ENCODE assay signal across 26 cellular contexts in the genomic region with DNA sequence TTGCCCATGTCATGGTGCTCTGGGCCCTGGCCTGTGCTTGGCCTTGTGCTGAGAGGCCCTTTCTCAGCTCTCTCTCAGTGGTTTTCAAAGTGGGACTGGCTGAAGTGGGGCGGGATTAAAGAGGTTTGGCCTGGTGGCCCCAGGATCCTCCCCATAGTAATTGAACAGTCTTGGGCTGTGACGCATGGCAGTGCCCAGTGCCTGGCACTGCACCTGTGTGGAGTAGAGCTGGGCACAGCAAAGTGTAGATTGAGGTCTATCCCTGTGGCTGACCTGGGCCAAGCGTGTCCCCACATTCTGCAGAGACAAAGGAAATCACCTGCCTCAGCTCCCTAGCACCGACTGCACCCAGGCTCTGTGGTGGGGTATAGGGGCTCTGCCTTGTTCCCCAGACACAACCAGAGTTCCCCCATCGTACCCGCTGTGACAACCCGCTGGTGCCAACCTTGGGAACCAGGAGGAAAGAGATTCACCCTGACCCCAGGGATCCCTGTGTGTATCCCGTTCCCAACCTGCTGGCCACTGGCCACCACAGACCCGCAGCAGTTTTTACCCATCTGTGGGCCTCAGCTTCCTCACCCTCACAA. TPM values are rescaled to one million over a fixed set of nuclear protein-coding genes. Genes with fewer than 3 reads are reported as not detected.
"Had no signal": no experiment of that assay in that cellular context is flagged by ENCODE, and none has a peak within 500 bp of the region (broad histone marks: within the 10 kb centered on the region; RNA-seq: fewer than 3 reads in every experiment).

No MANE protein-coding gene starts in this region.

- H3K27ac Mint-ChIP-seq: activated CD8-positive, alpha-beta memory T cell treated with anti-CD3 and anti-CD28 coated beads, Interleukin-2, amount 10 ng/mL, durations not matched to agents 7 days and 5 days; activated CD8-positive, alpha-beta T cell treated with anti-CD3 and anti-CD28 coated beads, Interleukin-2, amount 10 ng/mL, durations not matched to agents 7 days and 5 days; activated naive CD4-positive, alpha-beta T cell treated with anti-CD3 and anti-CD28 coated beads, Interleukin-2, amount 50 U/mL, for 72 hours; activated T-helper 2 cell treated with anti-CD3 and anti-CD28 coated beads, Interferon-gamma antibody, Interleukin-2, Interleukin-4, amounts not matched to agents 10 μg/mL and 5 μg/mL and 100 μg/mL, durations not matched to agents 14 hours and 24 hours and 36 hours; immature natural killer cell; naive thymus-derived CD8-positive, alpha-beta T cell; progenitor cell of endocrine pancreas; stimulated activated memory B cell treated with anti-CD40 and anti-IgM and Interleukin-4, amounts not matched to agents 10 μg/mL and 1 μg/mL and 100 μg/mL, for 72 hours; type B pancreatic cell had no signal

- H3K4me1 Mint-ChIP-seq: stimulated activated memory B cell treated with anti-CD40 and anti-IgM and Interleukin-4, amounts not matched to agents 10 μg/mL and 1 μg/mL and 100 μg/mL, for 72 hours had no signal

- H3K36me3 Mint-ChIP-seq: activated CD8-positive, alpha-beta memory T cell treated with anti-CD3 and anti-CD28 coated beads, Interleukin-2, amount 10 ng/mL, durations not matched to agents 7 days and 5 days; activated naive CD4-positive, alpha-beta T cell treated with anti-CD3 and anti-CD28 coated beads, Interleukin-2, amount 50 U/mL, for 72 hours; immature natural killer cell; naive thymus-derived CD8-positive, alpha-beta T cell; stimulated activated memory B cell treated with anti-CD40 and anti-IgM and Interleukin-4, amounts not matched to agents 10 μg/mL and 1 μg/mL and 100 μg/mL, for 72 hours; type B pancreatic cell had no signal

- H3K27me3 Mint-ChIP-seq: type B pancreatic cell had no signal

- H3K27me3 ChIP-seq: colonic mucosa, gastrocnemius medialis, hepatocyte, right lobe of liver, uterus had no signal

- H3K9me3 Mint-ChIP-seq: type B pancreatic cell had no signal

- H3K4me3 ChIP-seq: colonic mucosa, gastrocnemius medialis, hepatocyte, left lung, lower lobe of right lung, right lobe of liver, skin epidermis, uterus had no signal

- H3K4me2 ChIP-seq: hepatocyte had no signal

- H3K4me3 Mint-ChIP-seq: activated CD8-positive, alpha-beta memory T cell treated with anti-CD3 and anti-CD28 coated beads, Interleukin-2, amount 10 ng/mL, durations not matched to agents 7 days and 5 days; activated CD8-positive, alpha-beta T cell treated with anti-CD3 and anti-CD28 coated beads, Interleukin-2, amount 10 ng/mL, durations not matched to agents 7 days and 5 days; immature natural killer cell; naive thymus-derived CD8-positive, alpha-beta T cell; stimulated activated memory B cell treated with anti-CD40 and anti-IgM and Interleukin-4, amounts not matched to agents 10 μg/mL and 1 μg/mL and 100 μg/mL, for 72 hours; type B pancreatic cell had no signal

- H3K9me3 ChIP-seq: colonic mucosa, gastrocnemius medialis, right lobe of liver had no signal

- DNase-seq: activated CD8-positive, alpha-beta memory T cell treated with anti-CD3 and anti-CD28 coated beads, Interleukin-2, amount 10 ng/mL, durations not matched to agents 7 days and 5 days; activated CD8-positive, alpha-beta T cell treated with anti-CD3 and anti-CD28 coated beads, Interleukin-2, amount 10 ng/mL, durations not matched to agents 7 days and 5 days; activated T-cell treated with anti-CD3 and anti-CD28 coated beads, Interleukin-2, amount 50 U/mL, for 48 hours; colonic mucosa; effector CD8-positive, alpha-beta T cell; gastrocnemius medialis; immature natural killer cell; kidney glomerular epithelial cell; left lung; lower lobe of right lung; mesenchymal stem cell; right lobe of liver; stimulated activated CD4-positive, alpha-beta T cell treated with anti-CD3 and anti-CD28 coated beads, Interleukin-4, amount 100 ng/mL, for 24 hours; stimulated activated CD8-positive, alpha-beta memory T cell treated with anti-CD3 and anti-CD28 coated beads, Interleukin-4, amount 100 ng/mL, for 48 hours; T-helper 2 cell; uterus had no signal

- H3K27ac ChIP-seq: colonic mucosa, gastrocnemius medialis, hepatocyte, left lung, lower lobe of right lung, right lobe of liver, skin epidermis, uterus had no signal

- H3K79me2 ChIP-seq: hepatocyte had no signal

- FAIRE-seq: bronchial epithelial cell, endometrium had no signal

- ATAC-seq: activated CD8-positive, alpha-beta memory T cell treated with anti-CD3 and anti-CD28 coated beads, Interleukin-2, amount 10 ng/mL, durations not matched to agents 7 days and 5 days; activated CD8-positive, alpha-beta T cell treated with anti-CD3 and anti-CD28 coated beads, Interleukin-2, amount 10 ng/mL, durations not matched to agents 7 days and 5 days; activated naive CD4-positive, alpha-beta T cell treated with anti-CD3 and anti-CD28 coated beads, Interleukin-2, amount 50 U/mL, for 72 hours; gastrocnemius medialis; left lung; lower lobe of right lung; naive thymus-derived CD8-positive, alpha-beta T cell; right lobe of liver had no signal

- H3K36me3 ChIP-seq: colonic mucosa, gastrocnemius medialis, left lung, lower lobe of right lung, right lobe of liver, uterus had no signal

- H2AFZ ChIP-seq: hepatocyte had no signal

- H3K4me1 ChIP-seq: colonic mucosa, gastrocnemius medialis, left lung, lower lobe of right lung, uterus had no signal

RNA-seq across cellular contexts. Expression of a gene that starts 9.9 kb away (rescaled TPM):
- total RNA-seq: activated CD8-positive, alpha-beta T cell treated with anti-CD3 and anti-CD28 coated beads, Interleukin-2, amount 10 ng/mL, durations not matched to agents 7 days and 5 days; activated T-helper 2 cell treated with anti-CD3 and anti-CD28 coated beads, Interferon-gamma antibody, Interleukin-2, Interleukin-4, amounts not matched to agents 10 μg/mL and 5 μg/mL and 100 μg/mL, durations not matched to agents 14 hours and 24 hours and 36 hours; bronchial epithelial cell had no signal
- polyA plus RNA-seq: immature natural killer cell had no signal

RNA-seq across cellular contexts. Expression of a gene that starts 29.2 kb away (rescaled TPM):
- total RNA-seq: activated CD8-positive, alpha-beta T cell treated with anti-CD3 and anti-CD28 coated beads, Interleukin-2, amount 10 ng/mL, durations not matched to agents 7 days and 5 days; activated T-helper 2 cell treated with anti-CD3 and anti-CD28 coated beads, Interferon-gamma antibody, Interleukin-2, Interleukin-4, amounts not matched to agents 10 μg/mL and 5 μg/mL and 100 μg/mL, durations not matched to agents 14 hours and 24 hours and 36 hours had no signal
- polyA plus RNA-seq: immature natural killer cell; naive thymus-derived CD8-positive, alpha-beta T cell had no signal
